1 cellular context compared by ENCODE assay signal in genomic region chr10:5645944-5646617, GRCh38.
TF ChIP-seq lines count a peak whose summit lies in the region.

No MANE protein-coding gene starts in this region.

TF ChIP-seq in SK-N-SH treated with all-trans-retinoic acid at 6 μM for 48 hours, 23 proteins besides CTCF, POLR2A, EP300 and RAD21 (continued from another document):
- TF ChIP-seq, protein P1, sequence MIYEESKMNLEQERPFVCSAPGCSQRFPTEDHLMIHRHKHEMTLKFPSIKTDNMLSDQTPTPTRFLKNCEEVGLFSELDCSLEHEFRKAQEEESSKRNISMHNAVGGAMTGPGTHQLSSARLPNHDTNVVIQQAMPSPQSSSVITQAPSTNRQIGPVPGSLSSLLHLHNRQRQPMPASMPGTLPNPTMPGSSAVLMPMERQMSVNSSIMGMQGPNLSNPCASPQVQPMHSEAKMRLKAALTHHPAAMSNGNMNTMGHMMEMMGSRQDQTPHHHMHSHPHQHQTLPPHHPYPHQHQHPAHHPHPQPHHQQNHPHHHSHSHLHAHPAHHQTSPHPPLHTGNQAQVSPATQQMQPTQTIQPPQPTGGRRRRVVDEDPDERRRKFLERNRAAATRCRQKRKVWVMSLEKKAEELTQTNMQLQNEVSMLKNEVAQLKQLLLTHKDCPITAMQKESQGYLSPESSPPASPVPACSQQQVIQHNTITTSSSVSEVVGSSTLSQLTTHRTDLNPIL (CRISPR knock-in tag; IDR thresholded peaks at IDR 0.05; ENCODE audit: low read depth) = no peak
- no peak for TF ChIP-seq OSR1 (CRISPR knock-in tag; IDR thresholded peaks at IDR 0.05)
TF ChIP-seq in SK-N-SH treated with all-trans-retinoic acid at 6 μM for 48 hours: peak in this region for 0.
